ENCODE assay signal across 15 cellular contexts in genomic region chr11:86678296-86678695, GRCh38.
"Had no signal": no experiment of that assay in that cellular context is flagged by ENCODE, and none has a peak within 500 bp of the region (broad histone marks: within the 10 kb centered on the region; RNA-seq: fewer than 3 reads in every experiment).

No MANE protein-coding gene starts in this region.

- H3K4me3 Mint-ChIP-seq: activated CD8-positive, alpha-beta memory T cell treated with anti-CD3 and anti-CD28 coated beads, Interleukin-2, amount 10 ng/mL, durations not matched to agents 7 days and 5 days; activated naive CD4-positive, alpha-beta T cell treated with anti-CD3 and anti-CD28 coated beads, Interleukin-2, amount 50 U/mL, for 24 hours; activated T-cell treated with anti-CD3 and anti-CD28 coated beads, Interleukin-2, amount 50 U/mL, for 24 hours; naive thymus-derived CD8-positive, alpha-beta T cell had no signal

- H3K27me3 ChIP-seq: body of pancreas, hepatocyte had no signal

- ATAC-seq: activated CD8-positive, alpha-beta memory T cell treated with anti-CD3 and anti-CD28 coated beads, Interleukin-2, amount 10 ng/mL, durations not matched to agents 7 days and 5 days; body of pancreas; naive thymus-derived CD8-positive, alpha-beta T cell; psoas muscle; stimulated activated naive CD8-positive, alpha-beta T cell treated with anti-CD3 and anti-CD28 coated beads, Interleukin-15, Interleukin-2, amounts not matched to agents 100 U/mL and 50 U/mL, for 24 hours had no signal

- H3K9me3 Mint-ChIP-seq: activated naive CD4-positive, alpha-beta T cell treated with anti-CD3 and anti-CD28 coated beads, Interleukin-2, amount 50 U/mL, for 24 hours; activated T-cell treated with anti-CD3 and anti-CD28 coated beads, Interleukin-2, amount 50 U/mL, for 24 hours; naive thymus-derived CD8-positive, alpha-beta T cell had no signal

- H3K4me1 Mint-ChIP-seq: activated CD8-positive, alpha-beta memory T cell treated with anti-CD3 and anti-CD28 coated beads, Interleukin-2, amount 10 ng/mL, durations not matched to agents 7 days and 5 days; naive thymus-derived CD8-positive, alpha-beta T cell had no signal

- H3K9me3 ChIP-seq: body of pancreas, psoas muscle, thoracic aorta had no signal

- H3K36me3 ChIP-seq: thoracic aorta had no signal

- H3K27ac Mint-ChIP-seq: activated CD8-positive, alpha-beta memory T cell treated with anti-CD3 and anti-CD28 coated beads, Interleukin-2, amount 10 ng/mL, durations not matched to agents 7 days and 5 days; activated naive CD4-positive, alpha-beta T cell treated with anti-CD3 and anti-CD28 coated beads, Interleukin-2, amount 50 U/mL, for 24 hours; activated T-cell treated with anti-CD3 and anti-CD28 coated beads, Interleukin-2, amount 50 U/mL, for 24 hours; naive thymus-derived CD8-positive, alpha-beta T cell had no signal

- H3K4me3 ChIP-seq: body of pancreas, hepatocyte, lung, psoas muscle, thoracic aorta had no signal

- DNase-seq: activated CD4-positive, alpha-beta T cell treated with anti-CD3 and anti-CD28 coated beads, Interleukin-2, amount 50 U/mL, for 4 hours; activated CD4-positive, CD25-positive, alpha-beta regulatory T cell treated with anti-CD3 and anti-CD28 coated beads, Interleukin-2, amount 50 U/mL, for 72 hours; activated CD8-positive, alpha-beta memory T cell treated with anti-CD3 and anti-CD28 coated beads, Interleukin-2, amount 10 ng/mL, durations not matched to agents 7 days and 5 days; activated effector memory CD4-positive, alpha-beta T cell treated with Interleukin-2 at 50 U/mL for 16 hours; activated T-cell treated with anti-CD3 and anti-CD28 coated beads, Interleukin-2, amount 50 U/mL, for 24 hours; body of pancreas; naive thymus-derived CD8-positive, alpha-beta T cell; psoas muscle; stimulated activated CD4-positive, alpha-beta T cell treated with anti-CD3 and anti-CD28 coated beads, Interleukin-4, amount 100 ng/mL, for 1 hour; stimulated activated CD8-positive, alpha-beta memory T cell treated with anti-CD3 and anti-CD28 coated beads, Interleukin-4, amount 100 ng/mL, for 48 hours; stimulated activated naive CD8-positive, alpha-beta T cell treated with anti-CD3 and anti-CD28 coated beads, Interleukin-15, Interleukin-2, amounts not matched to agents 100 U/mL and 50 U/mL, for 24 hours had no signal

- H3K27ac ChIP-seq: body of pancreas, hepatocyte, psoas muscle, thoracic aorta had no signal

- H3K36me3 Mint-ChIP-seq: activated CD8-positive, alpha-beta memory T cell treated with anti-CD3 and anti-CD28 coated beads, Interleukin-2, amount 10 ng/mL, durations not matched to agents 7 days and 5 days; activated naive CD4-positive, alpha-beta T cell treated with anti-CD3 and anti-CD28 coated beads, Interleukin-2, amount 50 U/mL, for 24 hours; naive thymus-derived CD8-positive, alpha-beta T cell had no signal

- H3K27me3 Mint-ChIP-seq: activated naive CD4-positive, alpha-beta T cell treated with anti-CD3 and anti-CD28 coated beads, Interleukin-2, amount 50 U/mL, for 24 hours had no signal
